ENCODE assay signal across 8 cellular contexts in the genomic region with DNA sequence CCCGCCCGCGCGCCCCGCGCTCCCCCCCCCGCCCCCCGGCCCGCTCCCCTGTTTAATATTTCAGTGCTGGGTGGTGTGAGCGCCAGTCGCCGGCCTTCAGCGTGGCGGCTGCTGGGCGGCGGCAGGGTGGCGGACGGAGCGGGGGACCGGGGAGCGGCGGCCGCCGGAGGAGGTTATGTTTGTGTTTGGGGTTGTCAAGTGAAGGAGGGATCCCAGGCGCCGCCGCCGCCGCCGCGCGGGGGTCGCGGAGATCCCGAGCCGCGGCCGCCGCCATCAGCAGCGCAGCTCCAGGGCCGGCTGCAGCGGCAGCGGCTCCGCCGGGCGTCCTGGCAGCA. TPM values are rescaled to one million over a fixed set of nuclear protein-coding genes. Genes with fewer than 3 reads are reported as not detected.
DNase-seq lines count a peak whose midpoint lies in the region; ATAC-seq, FAIRE-seq and TF ChIP-seq lines count a peak whose summit lies in the region.

A gene (plus strand): TSS at position 82 of the 335 bp plus-strand sequence. CDS start 3,317 bp downstream, outside the sequence.

- H3K9me3 ChIP-seq in A549, result no peaks in the 10 kb centered on the region

- peak within 1 kb of the TSS; percentile 82 to 100 for H3K27ac ChIP-seq in A549

- no peaks in the 10 kb centered on the region for H3K9me3 Mint-ChIP-seq in stimulated activated memory B cell treated with anti-CD40 and anti-IgM and Interleukin-4, amounts not matched to agents 10 μg/mL and 1 μg/mL and 100 μg/mL, for 72 hours

- TF ChIP-seq CTCF in A549 (IDR thresholded peaks at IDR 0.05), result no peak

- H3K4me3 ChIP-seq in A549, result peak within 1 kb of the TSS; percentile 84

- POLR2A ChIA-PET in A549 (lab: Yijun Ruan, JAX), result interaction anchor here (0.9 to 2.3 kb wide), 5 partner anchors 202 to 403 kb away, joined by 3 to 7 read pairs (median 4); no protein-coding TSS in a partner anchor

- H3K4me1 Mint-ChIP-seq in stimulated activated memory B cell treated with anti-CD40 and anti-IgM and Interleukin-4, amounts not matched to agents 10 μg/mL and 1 μg/mL and 100 μg/mL, for 72 hours, result peaks cover 45% of the 10 kb centered on the region

- H3K27ac Mint-ChIP-seq in stimulated activated memory B cell treated with anti-CD40 and anti-IgM and Interleukin-4, amounts not matched to agents 10 μg/mL and 1 μg/mL and 100 μg/mL, for 72 hours, result peak within 1 kb of the TSS; percentile 97

- H3K4me3 Mint-ChIP-seq in stimulated activated memory B cell treated with anti-CD40 and anti-IgM and Interleukin-4, amounts not matched to agents 10 μg/mL and 1 μg/mL and 100 μg/mL, for 72 hours, result peak within 1 kb of the TSS; percentile 99

- DNase-seq in A549 (ENCODE audit: low read depth in 1 of 2, low spot score in 1 of 2) (no peak), OCI-M1 (lab: John Stamatoyannopoulos, UW) (peak; percentile 50), cerebellum (ENCODE audit: low spot score) (peak; percentile 44), left kidney (ENCODE audit: low read depth, low spot score) (peak; percentile 83), foreskin melanocyte (no peak), iPS-NIHi7 (ENCODE audit: extremely low spot score) (no peak)

- no peak for FAIRE-seq in A549 (lab: Jason Lieb, UNC)

- WGBS in A549 (ENCODE audit: missing lambda C conversion rate), result no CpG with 5 or more reads among the region's 46 CpGs

- no peak for TF ChIP-seq RAD21 in A549 (conservative IDR thresholded peaks at IDR 0.05 in 1 of 2, IDR thresholded peaks at IDR 0.05 in 1 of 2)

- H3K27me3 Mint-ChIP-seq in stimulated activated memory B cell treated with anti-CD40 and anti-IgM and Interleukin-4, amounts not matched to agents 10 μg/mL and 1 μg/mL and 100 μg/mL, for 72 hours, result no peaks in the 10 kb centered on the region

- peaks cover 22% of the 10 kb centered on the region for H3K4me1 ChIP-seq in A549

- no peak for TF ChIP-seq EP300 in A549 (IDR thresholded peaks at IDR 0.05)

- peak in 1 of 2 experiments; percentile 14; a peak in 2 of 6 replicates for ATAC-seq in A549
- peak; percentile 2 for ATAC-seq in GM19438 (IDR thresholded peaks at IDR 0.05; ENCODE audit: low read depth, unreplicated experiment)
- peak; percentile 4 for ATAC-seq in stimulated activated memory B cell treated with anti-CD40 and anti-IgM and Interleukin-4, amounts not matched to agents 10 μg/mL and 1 μg/mL and 100 μg/mL, for 72 hours

- peak within 1 kb of the TSS; percentile 88 for H3K4me2 ChIP-seq in A549

- H3K36me3 Mint-ChIP-seq in stimulated activated memory B cell treated with anti-CD40 and anti-IgM and Interleukin-4, amounts not matched to agents 10 μg/mL and 1 μg/mL and 100 μg/mL, for 72 hours, result peaks cover 30% of the 10 kb centered on the region

- CTCF ChIA-PET in A549 (lab: Yijun Ruan, JAX), result interaction anchor here (0.5 to 1.5 kb wide), 4 partner anchors 222 to 357 kb away, joined by 3 to 5 read pairs (median 4); no protein-coding TSS in a partner anchor

- no peak for TF ChIP-seq POLR2A in A549 (IDR thresholded peaks at IDR 0.05; ENCODE audit: low read length)

TF ChIP-seq in A549, 52 proteins besides CTCF, POLR2A, EP300 and RAD21:
- no peak for TF ChIP-seq MAZ (IDR thresholded peaks at IDR 0.05; ENCODE audit: borderline replicate concordance, low read depth, low read length)
- TF ChIP-seq PHF8 (IDR thresholded peaks at IDR 0.05; ENCODE audit: borderline replicate concordance, low read depth), result no peak
- TF ChIP-seq CBX2 (IDR thresholded peaks at IDR 0.05; ENCODE audit: borderline replicate concordance, low read depth), result no peak
- no peak for TF ChIP-seq POLR2AphosphoS2 (conservative IDR thresholded peaks at IDR 0.05; ENCODE audit: low read length)
- TF ChIP-seq KDM1A (IDR thresholded peaks at IDR 0.05; ENCODE audit: low read depth), result no peak
- TF ChIP-seq RFX5 (IDR thresholded peaks at IDR 0.05), result no peak
- TF ChIP-seq EHF (CRISPR knock-in tag; IDR thresholded peaks at IDR 0.05), result no peak
- TF ChIP-seq HOXA7 (CRISPR knock-in tag; IDR thresholded peaks at IDR 0.05), result no peak
- no peak for TF ChIP-seq CEBPB (IDR thresholded peaks at IDR 0.05)

RNA-seq across cellular contexts. Expression of the gene that starts here (rescaled TPM):
- polyA plus RNA-seq in A549 (2011; rRNA removed) (10.5 and 13.1 TPM in 2 replicates), A549 (2017; fragmentation: RNase III; extraction: RNeasy Plus Mini Kit Qiagen cat#74134 plus additional on column Dnase treatment) (5.8 to 6.1 TPM (median 6.1 TPM) in 3 replicates)
- polyA plus RNA-seq in A549 (2012; cell fraction: cytosol; rRNA removed), result 7.3 and 9.1 TPM in 2 replicates
- 20.2 and 21.1 TPM in 2 replicates for polyA plus RNA-seq in A549 (2012; cell fraction: nucleus; rRNA removed)
- 26.3 and 30.2 TPM in 2 replicates for polyA minus RNA-seq in A549 (2011; rRNA and poly(A)+ RNA removed)
- total RNA-seq in cerebellum, result 26.4 TPM

Comparison
In these comparisons a context has a peak if more than half of its experiments do, and no peak if none do; other contexts are left out.
1. DNase-seq: peak in OCI-M1 (single experiment), cerebellum (single experiment) and left kidney (single experiment); none in A549 (0 of 2), foreskin melanocyte (single experiment) and iPS-NIHi7 (single experiment).